In the genomic region with DNA sequence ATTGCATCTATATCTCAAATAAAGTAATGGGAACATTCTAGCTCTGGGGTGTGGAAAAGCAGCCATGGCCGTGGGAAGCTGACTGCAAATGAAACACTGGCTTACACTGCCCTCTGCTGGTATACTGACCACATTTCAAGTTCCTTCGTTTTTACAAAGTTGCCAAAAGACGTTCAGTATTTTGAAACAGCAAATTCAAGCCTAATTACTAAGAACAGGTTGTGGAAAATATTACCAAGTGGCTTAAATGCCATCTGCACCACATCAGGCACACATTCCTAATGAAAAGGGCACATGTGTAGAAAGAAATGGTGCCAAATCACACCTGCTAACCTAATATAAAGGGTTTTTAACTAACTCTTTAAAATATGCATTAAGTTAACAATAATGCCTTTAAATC, we compare ENCODE assay signal across 8 cellular contexts.
DNase-seq lines count a peak whose midpoint lies in the region; ATAC-seq and TF ChIP-seq lines count a peak whose summit lies in the region.

No MANE protein-coding gene starts in this region.

- H3K36me3 ChIP-seq in PC-3 (ENCODE audit: low read depth, low read length): no peaks in the 10 kb centered on the region

- POLR2A ChIA-PET in PC-3 (lab: Charles Lee; ENCODE audit: unreplicated experiment): interaction anchor here (0.6 kb wide), 1 partner anchor 123 kb away, joined by 3 read pairs; no protein-coding TSS in a partner anchor

- H3K36me3 Mint-ChIP-seq in Calu3 (ENCODE audit: insufficient read depth, unreplicated experiment): no peaks in the 10 kb centered on the region
- no peaks in the 10 kb centered on the region for H3K36me3 Mint-ChIP-seq in HFFc6 (ENCODE audit: low read depth)
- H3K36me3 Mint-ChIP-seq in activated naive CD8-positive, alpha-beta T cell treated with anti-CD3 and anti-CD28 coated beads for 36 hours: no peaks in the 10 kb centered on the region
- no peaks in the 10 kb centered on the region for H3K36me3 Mint-ChIP-seq in progenitor cell of endocrine pancreas (ENCODE audit: insufficient read depth)

- no peaks in the 10 kb centered on the region for H3K4me1 Mint-ChIP-seq in Calu3 (ENCODE audit: low read depth, unreplicated experiment)
- peaks cover 46% of the 10 kb centered on the region for H3K4me1 Mint-ChIP-seq in HFFc6 (ENCODE audit: low read depth)
- peaks cover 8% of the 10 kb centered on the region for H3K4me1 Mint-ChIP-seq in activated naive CD8-positive, alpha-beta T cell treated with anti-CD3 and anti-CD28 coated beads for 36 hours
- H3K4me1 Mint-ChIP-seq in progenitor cell of endocrine pancreas (ENCODE audit: low read depth): no peaks in the 10 kb centered on the region

- BruUV-seq in Calu3 (replicated peaks; lab: Mats Ljungman, UMichigan) (no TSS peak), PC-3 (replicated peaks; lab: Mats Ljungman, UMichigan) (no TSS peak)

- H3K27ac ChIP-seq in PC-3 (ENCODE audit: low read length): no peak overlapping the region

- peak; percentile 87 for TF ChIP-seq CTCF in Calu3 (IDR thresholded peaks at IDR 0.05; ENCODE audit: unreplicated experiment)
- peak; percentile 96 for TF ChIP-seq CTCF in HFFc6 (IDR thresholded peaks at IDR 0.05)
- TF ChIP-seq CTCF in PC-3 (conservative IDR thresholded peaks at IDR 0.05; ENCODE audit: low read depth, low read length): peak; percentile 88
- TF ChIP-seq CTCF in progenitor cell of endocrine pancreas (IDR thresholded peaks at IDR 0.05; ENCODE audit: unreplicated experiment): peak; percentile 85

- H3K79me2 ChIP-seq in PC-3 (ENCODE audit: low read length): no peaks in the 10 kb centered on the region

- ATAC-seq in PC-3: peak; percentile 66
- peak; percentile 85 for ATAC-seq in Right ventricle myocardium superior (ENCODE audit: poor library complexity)
- no peak for ATAC-seq in HG02970 (IDR thresholded peaks at IDR 0.05; ENCODE audit: low FRiP score, unreplicated experiment)

- no peaks in the 10 kb centered on the region for H4K20me1 ChIP-seq in PC-3 (ENCODE audit: low read length)

- H3K27me3 ChIP-seq in PC-3 (ENCODE audit: low read length): no peaks in the 10 kb centered on the region

- H3K9me2 ChIP-seq in PC-3 (replicated peaks; ENCODE audit: low read length): no peaks in the 10 kb centered on the region

- no peak overlapping the region for H3K4me3 ChIP-seq in PC-3 (ENCODE audit: low read length)

- no peak overlapping the region for H2AFZ ChIP-seq in PC-3 (ENCODE audit: low read length)

- H3K27ac Mint-ChIP-seq in Calu3 (ENCODE audit: unreplicated experiment) (no peak overlapping the region), HFFc6 (no peak overlapping the region), progenitor cell of endocrine pancreas (no peak overlapping the region)
- no peak overlapping the region for H3K27ac Mint-ChIP-seq in activated naive CD8-positive, alpha-beta T cell treated with anti-CD3 and anti-CD28 coated beads for 36 hours

- H3K27me3 Mint-ChIP-seq in Calu3 (ENCODE audit: unreplicated experiment): no peaks in the 10 kb centered on the region
- no peaks in the 10 kb centered on the region; the same call in 1 of the 2 replicates for H3K27me3 Mint-ChIP-seq in HFFc6 (ENCODE audit: insufficient read depth)
- no peaks in the 10 kb centered on the region for H3K27me3 Mint-ChIP-seq in activated naive CD8-positive, alpha-beta T cell treated with anti-CD3 and anti-CD28 coated beads for 36 hours
- H3K27me3 Mint-ChIP-seq in progenitor cell of endocrine pancreas: no peaks in the 10 kb centered on the region

- no peak overlapping the region for H3K4me2 ChIP-seq in PC-3 (ENCODE audit: low read length)

- H3K4me3 Mint-ChIP-seq in Calu3 (ENCODE audit: low read depth, unreplicated experiment) (no peak overlapping the region), HFFc6 (no peak overlapping the region), progenitor cell of endocrine pancreas (ENCODE audit: low read depth) (no peak overlapping the region)
- H3K4me3 Mint-ChIP-seq in activated naive CD8-positive, alpha-beta T cell treated with anti-CD3 and anti-CD28 coated beads for 36 hours: no peak overlapping the region

- DNase-seq in Calu3 (peak; percentile 68), HFFc6 (peak; percentile 58), PC-3 (peak; percentile 71), Right ventricle myocardium superior (no peak), progenitor cell of endocrine pancreas (ENCODE audit: low spot score, unreplicated experiment) (no peak), cortex of kidney (lab: John Stamatoyannopoulos, UW) (no peak)
- peak; percentile 23 for DNase-seq in activated naive CD8-positive, alpha-beta T cell treated with anti-CD3 and anti-CD28 coated beads for 36 hours

- H3K9me3 ChIP-seq in PC-3 (ENCODE audit: low read length): no peaks in the 10 kb centered on the region

- intact Hi-C loops in Calu3 (cut with micrococcal nuclease; ENCODE audit: unreplicated experiment) (loop anchor here (1.0 kb wide), 2 partner anchors 34 to 351 kb away; no protein-coding TSS in a partner anchor), PC-3 (cut with micrococcal nuclease) (loop anchor here (5.0 to 10.0 kb wide), 3 partner anchors 71 to 312 kb away; no protein-coding TSS in a partner anchor), Right ventricle myocardium superior (cut with DNase I) (no loop called here)

- H3K9me3 Mint-ChIP-seq in Calu3 (ENCODE audit: low read depth, unreplicated experiment) (no peaks in the 10 kb centered on the region), HFFc6 (no peaks in the 10 kb centered on the region), progenitor cell of endocrine pancreas (ENCODE audit: low read depth) (no peaks in the 10 kb centered on the region)
- no peaks in the 10 kb centered on the region for H3K9me3 Mint-ChIP-seq in activated naive CD8-positive, alpha-beta T cell treated with anti-CD3 and anti-CD28 coated beads for 36 hours

- H3K9ac ChIP-seq in PC-3 (ENCODE audit: low read length): no peak overlapping the region

- H3F3A ChIP-seq in PC-3 (ENCODE audit: low read length, unreplicated experiment): no peaks in the 10 kb centered on the region

- CTCF ChIA-PET in Calu3 (lab: Charles Lee) (interaction anchor here (0.6 to 3.0 kb wide), 14 partner anchors 9 to 1833 kb away, joined by 3 to 41 read pairs (median 4); no protein-coding TSS in a partner anchor), PC-3 (lab: Charles Lee) (interaction anchor here (0.5 to 1.4 kb wide), 6 partner anchors 32 to 259 kb away, joined by 3 to 13 read pairs (median 6); no protein-coding TSS in a partner anchor)

- H3K4me1 ChIP-seq in PC-3 (ENCODE audit: insufficient read depth, low read length): no peaks in the 10 kb centered on the region

Comparison
In these comparisons a context has a peak if more than half of its experiments do, and no peak if none do; other contexts are left out.
1. DNase-seq: peak in Calu3 (single experiment), HFFc6 (single experiment), PC-3 (single experiment) and activated naive CD8-positive, alpha-beta T cell treated with anti-CD3 and anti-CD28 coated beads for 36 hours (single experiment); none in Right ventricle myocardium superior (single experiment), progenitor cell of endocrine pancreas (single experiment) and cortex of kidney (single experiment).
2. Peak in every context shown above with its lines, with median percentiles within 50 percentile points of each other: CTCF ChIP-seq.